Comparison of ENCODE assay signal across 13 cellular contexts in genomic region chr2:233062946-233063268, GRCh38. TPM values are rescaled to one million over a fixed set of nuclear protein-coding genes. Genes with fewer than 3 reads are reported as not detected.
DNase-seq lines count a peak whose midpoint lies in the region; ATAC-seq and TF ChIP-seq lines count a peak whose summit lies in the region.
"Had no signal": no experiment of that assay in that cellular context is flagged by ENCODE, and none has a peak within 500 bp of the region (broad histone marks: within the 10 kb centered on the region; RNA-seq: fewer than 3 reads in every experiment).

No MANE protein-coding gene starts in this region.

- POLR2A ChIA-PET in CD8-positive, alpha-beta memory T cell (lab: Charles Lee), result no interaction called here

- peak overlapping the region; percentile 100 for H3K4me3 ChIP-seq in CD8-positive, alpha-beta memory T cell (ENCODE audit: low read length)
- peak overlapping the region; percentile 93 to 97 for H3K4me3 ChIP-seq in neutrophil (ENCODE audit: low read depth in 1 of 2, low read length in 1 of 2)
- H3K4me3 ChIP-seq in H7 (ENCODE audit: insufficient read depth, low read depth, low read length), result no peak overlapping the region
- no peak overlapping the region for H3K4me3 ChIP-seq in aorta (ENCODE audit: low read length in 2 of 2)

- 93% methylated on average over 6 of the region's 6 CpGs for WGBS in aorta, 2 donors

- peak in 1 of 5 donors; percentile 45 for DNase-seq in CD8-positive, alpha-beta memory T cell
- no peak for DNase-seq in central memory CD8-positive, alpha-beta T cell (ENCODE audit: low spot score in 2 of 2)
- DNase-seq in H7, result no peak
- DNase-seq in aorta, result no peak
- DNase-seq in KG1 (lab: John Stamatoyannopoulos, UW), result no peak
- DNase-seq: Calu3, NCI-H2227 treated with DMSO at 0.1 percent for 48 hours had no signal

- peak overlapping the region; percentile 75 to 100 (median 98) for H3K27ac Mint-ChIP-seq in CD8-positive, alpha-beta memory T cell
- H3K27ac Mint-ChIP-seq in IgD-negative memory B cell, result peak overlapping the region; percentile 88 to 99 (median 96)
- peak overlapping the region; percentile 95 for H3K27ac Mint-ChIP-seq in central memory CD8-positive, alpha-beta T cell (ENCODE audit: low read depth)

- H3K9me3 ChIP-seq in CD8-positive, alpha-beta memory T cell (ENCODE audit: low read length), result no peaks in the 10 kb centered on the region
- H3K9me3 ChIP-seq in neutrophil, result no peaks in the 10 kb centered on the region
- H3K9me3 ChIP-seq in aorta (ENCODE audit: control insufficient read depth, low read length), result no peaks in the 10 kb centered on the region
- H3K9me3 ChIP-seq: ascending aorta had no signal

- CTCF ChIA-PET in CD8-positive, alpha-beta memory T cell (lab: Charles Lee), result interaction anchor here (1.0 to 4.3 kb wide), 3 partner anchors 9 to 20 kb away, joined by 5 to 52 read pairs (median 27); no protein-coding TSS in a partner anchor

- H3K9me3 Mint-ChIP-seq in CD8-positive, alpha-beta memory T cell, result peaks cover 0 to 1% (median 0%) of the 10 kb centered on the region in 5 donors
- H3K9me3 Mint-ChIP-seq in IgD-negative memory B cell, result peaks cover 0 to 3% (median 0%) of the 10 kb centered on the region in 3 donors
- H3K9me3 Mint-ChIP-seq in central memory CD8-positive, alpha-beta T cell, result no peaks in the 10 kb centered on the region

- peaks cover 19% of the 10 kb centered on the region for H3K36me3 ChIP-seq in CD8-positive, alpha-beta memory T cell (ENCODE audit: insufficient read depth, low read length)
- H3K36me3 ChIP-seq in neutrophil (peaks cover 21% of the 10 kb centered on the region), H7 (replicated peaks; ENCODE audit: control insufficient read depth, insufficient read depth, low read length) (no peaks in the 10 kb centered on the region), aorta (ENCODE audit: control insufficient read depth in 1 of 2, insufficient read depth in 2 of 2, low read length in 1 of 2) (no peaks in the 10 kb centered on the region)
- H3K36me3 ChIP-seq: ascending aorta had no signal

- peaks cover 62 to 74% (median 62%) of the 10 kb centered on the region in 3 donors for H3K4me1 Mint-ChIP-seq in CD8-positive, alpha-beta memory T cell
- peaks cover 34 to 41% (median 39%) of the 10 kb centered on the region in 3 donors for H3K4me1 Mint-ChIP-seq in IgD-negative memory B cell
- H3K4me1 Mint-ChIP-seq in central memory CD8-positive, alpha-beta T cell, result peaks cover 67% of the 10 kb centered on the region

- H3K27me3 ChIP-seq in CD8-positive, alpha-beta memory T cell (ENCODE audit: insufficient read depth, low read length, poor library complexity, severe bottlenecking), result no peaks in the 10 kb centered on the region
- H3K27me3 ChIP-seq in neutrophil, result no peaks in the 10 kb centered on the region
- H3K27me3 ChIP-seq in H7 (ENCODE audit: control insufficient read depth, insufficient read depth, low read length), result no peaks in the 10 kb centered on the region
- no peaks in the 10 kb centered on the region for H3K27me3 ChIP-seq in aorta (ENCODE audit: control insufficient read depth in 1 of 2, insufficient read depth in 2 of 2, low read length in 1 of 2)
- H3K27me3 ChIP-seq: ascending aorta had no signal

- intact Hi-C loops in aorta (cut with DNase I), result no loop called here

- TF ChIP-seq CTCF in neutrophil (IDR thresholded peaks at IDR 0.05), result no peak

- no peak overlapping the region for H3K27ac ChIP-seq in CD8-positive, alpha-beta memory T cell (ENCODE audit: low read depth, low read length)
- H3K27ac ChIP-seq in neutrophil, result peak overlapping the region; percentile 97
- H3K27ac ChIP-seq in aorta (ENCODE audit: low read depth in 1 of 2, low read length in 2 of 2), result no peak overlapping the region

- peaks cover 62% of the 10 kb centered on the region for H3K4me1 ChIP-seq in CD8-positive, alpha-beta memory T cell (ENCODE audit: insufficient read depth, low read length)
- H3K4me1 ChIP-seq in neutrophil (ENCODE audit: control insufficient read depth in 1 of 2, insufficient read depth in 1 of 2, low read depth in 1 of 2, low read length in 1 of 2), result peaks cover 71 to 84% of the 10 kb centered on the region in 2 experiments
- H3K4me1 ChIP-seq in aorta (ENCODE audit: control insufficient read depth in 1 of 2, insufficient read depth in 2 of 2, low read length in 2 of 2), result no peaks in the 10 kb centered on the region
- H3K4me1 ChIP-seq: ascending aorta had no signal

- H3K36me3 Mint-ChIP-seq in CD8-positive, alpha-beta memory T cell, result peaks cover 0 to 70% (median 4%) of the 10 kb centered on the region in 3 donors
- H3K36me3 Mint-ChIP-seq in IgD-negative memory B cell, result peaks cover 9% of the 10 kb centered on the region
- H3K36me3 Mint-ChIP-seq in central memory CD8-positive, alpha-beta T cell (ENCODE audit: insufficient read depth), result peaks cover 56% of the 10 kb centered on the region

- peak overlapping the region; percentile 90 to 98 (median 95) for H3K4me3 Mint-ChIP-seq in CD8-positive, alpha-beta memory T cell
- H3K4me3 Mint-ChIP-seq in IgD-negative memory B cell, result peak overlapping the region; percentile 92 to 99 (median 97)
- H3K4me3 Mint-ChIP-seq in central memory CD8-positive, alpha-beta T cell, result peak overlapping the region; percentile 98

- no peak for ATAC-seq in central memory CD8-positive, alpha-beta T cell (replicated peaks; ENCODE audit: extremely low read depth, poor library complexity, severe bottlenecking)
- ATAC-seq in HG02973 (IDR thresholded peaks at IDR 0.05; ENCODE audit: unreplicated experiment), result no peak
- no peak for ATAC-seq in aorta (ENCODE audit: low FRiP score)
- ATAC-seq: activated CD4-positive, CD25-positive, alpha-beta regulatory T cell treated with anti-CD3 and anti-CD28 coated beads, Interleukin-2, amount 50 U/mL, for 24 hours had no signal

- no peaks in the 10 kb centered on the region for H3K27me3 Mint-ChIP-seq in CD8-positive, alpha-beta memory T cell
- H3K27me3 Mint-ChIP-seq in IgD-negative memory B cell, result no peaks in the 10 kb centered on the region
- no peaks in the 10 kb centered on the region for H3K27me3 Mint-ChIP-seq in central memory CD8-positive, alpha-beta T cell

RNA-seq across cellular contexts. Expression of gene INPP5D, which starts 2.8 kb away (rescaled TPM):
- 10 to 100 TPM; 49.3 to 51.0 TPM for total RNA-seq in CD8-positive, alpha-beta memory T cell
- 146 TPM for polyA plus RNA-seq in CD8-positive, alpha-beta memory T cell
- 220 TPM for polyA plus RNA-seq in IgD-negative memory B cell
- total RNA-seq in H7 (2014; rRNA removed; shearing (Covaris generic)), result 1.7 and 5.2 TPM in 2 replicates
- total RNA-seq in aorta, result 10 to 100 TPM; 21.1 to 51.2 TPM
- 10 to 100 TPM in 1 of 2 donors, under 1 TPM in 1; 0.95 to 13.3 TPM for polyA plus RNA-seq in aorta
- total RNA-seq: Calu3 had no signal

RNA-seq across cellular contexts. Expression of gene NEU2, which starts 30.4 kb away (rescaled TPM):
- total RNA-seq in CD8-positive, alpha-beta memory T cell, result not detected
- polyA plus RNA-seq in CD8-positive, alpha-beta memory T cell, result not detected
- polyA plus RNA-seq in IgD-negative memory B cell (not detected), aorta (not detected)
- not detected in 2 replicates for total RNA-seq in H7 (2014; rRNA removed; shearing (Covaris generic))
- not detected for total RNA-seq in aorta
- total RNA-seq: ascending aorta, Calu3, skeletal muscle tissue had no signal

RNA-seq across cellular contexts. Expression of gene NGEF, which starts 49.9 kb away (rescaled TPM):
- total RNA-seq in CD8-positive, alpha-beta memory T cell, result under 1 TPM in 1 of 2 experiments, not detected in 1; 0.38 TPM
- polyA plus RNA-seq in CD8-positive, alpha-beta memory T cell, result not detected
- polyA plus RNA-seq in IgD-negative memory B cell (not detected), aorta (10 to 100 TPM in 1 of 2 donors, under 1 TPM in 1; 0.54 to 10.1 TPM)
- 3.9 and 6.0 TPM in 2 replicates for total RNA-seq in H7 (2014; rRNA removed; shearing (Covaris generic))
- total RNA-seq in aorta, result 1 to 10 TPM; 2.3 to 3.1 TPM

Comparison
In these comparisons a context has a peak if more than half of its experiments do, and no peak if none do; other contexts are left out.
1. H3K4me3 ChIP-seq: peak in CD8-positive, alpha-beta memory T cell (single experiment) and neutrophil (2 of 2); none in H7 (single experiment) and aorta (0 of 2).
2. Peak in every context shown above with its lines, with median percentiles within 50 percentile points of each other: H3K27ac Mint-ChIP-seq and H3K4me3 Mint-ChIP-seq.